ENCODE assay signal across 8 cellular contexts in genomic region chr19:42325308-42325895, GRCh38. TPM values are rescaled to one million over a fixed set of nuclear protein-coding genes. Genes with fewer than 3 reads are reported as not detected.
DNase-seq lines count a peak whose midpoint lies in the region; ATAC-seq and TF ChIP-seq lines count a peak whose summit lies in the region.

MEGF8 (plus strand) TSS chr19:42325635; CDS start chr19:42326244, 609 bp downstream.

- 0 to 1% (median 0%) methylated on average over 4 to 45 of the region's 45 CpGs for WGBS in adrenal gland, 4 donors
- 0% methylated on average over 11 to 45 of the region's 45 CpGs for WGBS in heart left ventricle, 4 donors

- DNase-seq in NCI-H1417 treated with DMSO at 0.1 percent for 48 hours (lab: John Stamatoyannopoulos, UW) (peak; percentile 94), SW480 (ENCODE audit: low spot score) (peak; percentile 100), adrenal gland (peak; percentile 97 to 99 (median 98)), heart left ventricle (peak; percentile 97 to 99 (median 98)), pons (ENCODE audit: low spot score) (peak; percentile 99), type B pancreatic cell (ENCODE audit: extremely low spot score, unreplicated experiment) (peak; percentile 97)

- H3K4me1 ChIP-seq in adrenal gland (replicated peaks in 1 of 2) (peaks cover 14 to 22% of the 10 kb centered on the region in 2 donors), heart left ventricle (peaks cover 2 to 53% (median 25%) of the 10 kb centered on the region in 12 donors)

- intact Hi-C loops in adrenal gland (cut with DNase I), result loop anchor here in 1 of 2 donors (10.0 kb wide), 1 partner anchor 191 kb away; the partner anchor contains the start of gene POU2F2
- intact Hi-C loops in heart left ventricle (cut with DNase I), result loop anchor here in 6 of 10 donors (1.0 to 10.0 kb wide), 6 partner anchors 77 to 193 kb away; partner anchors contain the start of gene POU2F2 (in 5 of the 6)

- H3K27ac ChIP-seq in adrenal gland, result peak within 1 kb of the TSS in 3 of 5 donors; percentile 64 to 78 (median 65)
- peak within 1 kb of the TSS; percentile 29 to 88 (median 81) for H3K27ac ChIP-seq in heart left ventricle

- H3K36me3 Mint-ChIP-seq in type B pancreatic cell, result peaks cover 6% of the 10 kb centered on the region

- peak within 1 kb of the TSS; percentile 52 to 91 (median 76) for H3K4me3 ChIP-seq in adrenal gland
- H3K4me3 ChIP-seq in heart left ventricle, result peak within 1 kb of the TSS; percentile 68 to 98 (median 88)

- no peaks in the 10 kb centered on the region for H3K9me3 Mint-ChIP-seq in type B pancreatic cell

- H3K36me3 ChIP-seq in adrenal gland (replicated peaks in 1 of 2) (no peaks in the 10 kb centered on the region), heart left ventricle (no peaks in the 10 kb centered on the region)

- TF ChIP-seq POLR2A in adrenal gland (IDR thresholded peaks at IDR 0.05), result peak; percentile 63 to 95
- TF ChIP-seq POLR2A in heart left ventricle (IDR thresholded peaks at IDR 0.05), result peak; percentile 4 to 85

- peaks cover 39% of the 10 kb centered on the region for H3K27me3 Mint-ChIP-seq in type B pancreatic cell

- H3K27me3 ChIP-seq in adrenal gland (peaks cover 16% of the 10 kb centered on the region), heart left ventricle (peaks cover 10 to 25% (median 21%) of the 10 kb centered on the region in 9 donors)

- H3K4me3 Mint-ChIP-seq in type B pancreatic cell, result peak within 1 kb of the TSS; percentile 88

- peak within 1 kb of the TSS; percentile 80 for H3K27ac Mint-ChIP-seq in type B pancreatic cell

- H3K4me1 Mint-ChIP-seq in type B pancreatic cell (ENCODE audit: unreplicated experiment), result peaks cover 40% of the 10 kb centered on the region

- peak; percentile 91 for ATAC-seq in HG02763 (IDR thresholded peaks at IDR 0.05; ENCODE audit: unreplicated experiment)
- peak; percentile 97 to 99 (median 98) for ATAC-seq in heart left ventricle

- TF ChIP-seq CTCF in GM12874 (IDR thresholded peaks at IDR 0.05; ENCODE audit: insufficient read depth, low read depth, low read length) (peak; percentile 85), adrenal gland (IDR thresholded peaks at IDR 0.05) (peak in 4 of 6 experiments; percentile 74 to 90 (median 87)), heart left ventricle (IDR thresholded peaks at IDR 0.05) (peak in 10 of 12 donors; percentile 76 to 97 (median 84)), type B pancreatic cell (conservative IDR thresholded peaks at IDR 0.05) (no peak)

- H3K9me3 ChIP-seq in adrenal gland (replicated peaks in 1 of 3) (no peaks in the 10 kb centered on the region), heart left ventricle (no peaks in the 10 kb centered on the region)

RNA-seq across cellular contexts. Expression of gene MEGF8, which starts in this region (rescaled TPM):
- total RNA-seq in adrenal gland, result 10 to 100 TPM; 21.4 to 51.9 (median 32.7) TPM
- polyA plus RNA-seq in adrenal gland, result 10 to 100 TPM in 2 of 3 donors, 1 to 10 TPM in 1; 7.2 to 29.0 (median 13.0) TPM
- 10 to 100 TPM; 26.5 to 50.4 (median 36.6) TPM for total RNA-seq in heart left ventricle
- 10 to 100 TPM; 22.8 to 23.1 TPM for polyA plus RNA-seq in heart left ventricle
- 30.7 and 49.5 TPM in 2 replicates for total RNA-seq in type B pancreatic cell (ENCODE audit: low replicate concordance)

Comparison
In these comparisons a context has a peak if more than half of its experiments do, and no peak if none do; other contexts are left out.
1. Peak in every context shown above with its lines: DNase-seq, ATAC-seq, H3K4me3 ChIP-seq and H3K27ac ChIP-seq.